Comparison of ENCODE assay signal across 4 cellular contexts in the genomic region with DNA sequence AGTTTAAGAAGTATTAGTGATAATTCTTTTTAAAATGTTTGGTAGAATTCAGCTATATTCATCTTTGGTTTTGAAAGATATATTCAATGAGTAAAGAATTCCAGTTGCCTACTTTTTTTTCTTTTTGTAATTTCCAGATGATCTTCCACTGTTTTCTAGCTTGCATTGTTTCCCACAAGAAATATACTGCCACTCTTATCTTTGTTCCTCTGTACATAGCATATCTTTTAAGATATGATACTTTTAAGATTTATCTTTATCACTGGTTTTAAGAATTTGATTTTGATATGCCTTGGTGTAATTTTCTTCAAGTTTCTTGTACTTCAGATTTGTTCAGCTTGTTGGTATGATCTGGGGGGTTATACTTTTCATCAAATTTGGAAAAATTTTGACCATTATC.
TF ChIP-seq lines count a peak whose summit lies in the region.

No MANE protein-coding gene starts in this region.

TF ChIP-seq in SK-N-SH treated with all-trans-retinoic acid at 6 μM for 48 hours, 23 proteins besides CTCF, POLR2A, EP300 and RAD21:
- TF ChIP-seq CREB5 (CRISPR knock-in tag; IDR thresholded peaks at IDR 0.05; ENCODE audit: low read depth), result no peak
- TF ChIP-seq ZNF8 (CRISPR knock-in tag; IDR thresholded peaks at IDR 0.05), result no peak
- no peak for TF ChIP-seq SNAI2 (CRISPR knock-in tag; IDR thresholded peaks at IDR 0.05)
- TF ChIP-seq ZNF70 (CRISPR knock-in tag; IDR thresholded peaks at IDR 0.05), result 0 out of 2 replicates have a peak, but pooled peaks have one; percentile 59
TF ChIP-seq in SK-N-SH treated with all-trans-retinoic acid at 6 μM for 48 hours: peak in this region for 1.

TF ChIP-seq in SK-N-SH, 30 proteins besides CTCF, POLR2A, EP300 and RAD21 (continued from another document):
- TF ChIP-seq ZBTB33 (IDR thresholded peaks at IDR 0.05; ENCODE audit: borderline replicate concordance, low read depth) (no peak), SIN3A (IDR thresholded peaks at IDR 0.05; ENCODE audit: borderline replicate concordance, low read depth, low read length) (no peak), TCF12 (IDR thresholded peaks at IDR 0.05) (no peak), POLR2AphosphoS5 (IDR thresholded peaks at IDR 0.05; ENCODE audit: low read depth, low read length) (no peak), ELF1 (IDR thresholded peaks at IDR 0.05) (no peak), TEAD4 (IDR thresholded peaks at IDR 0.05; ENCODE audit: borderline replicate concordance, insufficient read depth) (no peak), NRF1 (IDR thresholded peaks at IDR 0.05; ENCODE audit: low read depth, low read length) (no peak)
- TF ChIP-seq, protein P1, sequence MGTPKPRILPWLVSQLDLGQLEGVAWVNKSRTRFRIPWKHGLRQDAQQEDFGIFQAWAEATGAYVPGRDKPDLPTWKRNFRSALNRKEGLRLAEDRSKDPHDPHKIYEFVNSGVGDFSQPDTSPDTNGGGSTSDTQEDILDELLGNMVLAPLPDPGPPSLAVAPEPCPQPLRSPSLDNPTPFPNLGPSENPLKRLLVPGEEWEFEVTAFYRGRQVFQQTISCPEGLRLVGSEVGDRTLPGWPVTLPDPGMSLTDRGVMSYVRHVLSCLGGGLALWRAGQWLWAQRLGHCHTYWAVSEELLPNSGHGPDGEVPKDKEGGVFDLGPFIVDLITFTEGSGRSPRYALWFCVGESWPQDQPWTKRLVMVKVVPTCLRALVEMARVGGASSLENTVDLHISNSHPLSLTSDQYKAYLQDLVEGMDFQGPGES (IDR thresholded peaks at IDR 0.05; ENCODE audit: low read depth, low read length), result no peak

TF ChIP-seq in HEK293, 187 proteins besides CTCF, POLR2A, EP300 and RAD21 (continued from another document):
- TF ChIP-seq TCF7L2 (IDR thresholded peaks at IDR 0.05; ENCODE audit: borderline replicate concordance, low read depth, low read length), result no peak
- no peak for TF ChIP-seq ZBTB49 (tag by site-specific recombination; IDR thresholded peaks at IDR 0.05; ENCODE audit: low read depth)
- TF ChIP-seq SETDB1 (IDR thresholded peaks at IDR 0.05; ENCODE audit: insufficient read length, low read length), result peak; percentile 61
- TF ChIP-seq, protein P2, sequence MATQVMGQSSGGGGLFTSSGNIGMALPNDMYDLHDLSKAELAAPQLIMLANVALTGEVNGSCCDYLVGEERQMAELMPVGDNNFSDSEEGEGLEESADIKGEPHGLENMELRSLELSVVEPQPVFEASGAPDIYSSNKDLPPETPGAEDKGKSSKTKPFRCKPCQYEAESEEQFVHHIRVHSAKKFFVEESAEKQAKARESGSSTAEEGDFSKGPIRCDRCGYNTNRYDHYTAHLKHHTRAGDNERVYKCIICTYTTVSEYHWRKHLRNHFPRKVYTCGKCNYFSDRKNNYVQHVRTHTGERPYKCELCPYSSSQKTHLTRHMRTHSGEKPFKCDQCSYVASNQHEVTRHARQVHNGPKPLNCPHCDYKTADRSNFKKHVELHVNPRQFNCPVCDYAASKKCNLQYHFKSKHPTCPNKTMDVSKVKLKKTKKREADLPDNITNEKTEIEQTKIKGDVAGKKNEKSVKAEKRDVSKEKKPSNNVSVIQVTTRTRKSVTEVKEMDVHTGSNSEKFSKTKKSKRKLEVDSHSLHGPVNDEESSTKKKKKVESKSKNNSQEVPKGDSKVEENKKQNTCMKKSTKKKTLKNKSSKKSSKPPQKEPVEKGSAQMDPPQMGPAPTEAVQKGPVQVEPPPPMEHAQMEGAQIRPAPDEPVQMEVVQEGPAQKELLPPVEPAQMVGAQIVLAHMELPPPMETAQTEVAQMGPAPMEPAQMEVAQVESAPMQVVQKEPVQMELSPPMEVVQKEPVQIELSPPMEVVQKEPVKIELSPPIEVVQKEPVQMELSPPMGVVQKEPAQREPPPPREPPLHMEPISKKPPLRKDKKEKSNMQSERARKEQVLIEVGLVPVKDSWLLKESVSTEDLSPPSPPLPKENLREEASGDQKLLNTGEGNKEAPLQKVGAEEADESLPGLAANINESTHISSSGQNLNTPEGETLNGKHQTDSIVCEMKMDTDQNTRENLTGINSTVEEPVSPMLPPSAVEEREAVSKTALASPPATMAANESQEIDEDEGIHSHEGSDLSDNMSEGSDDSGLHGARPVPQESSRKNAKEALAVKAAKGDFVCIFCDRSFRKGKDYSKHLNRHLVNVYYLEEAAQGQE (tag by site-specific recombination; IDR thresholded peaks at IDR 0.05), result no peak
- TF ChIP-seq WT1 (tag by site-specific recombination; IDR thresholded peaks at IDR 0.05), result no peak
- TF ChIP-seq ZFP69B (tag by site-specific recombination; IDR thresholded peaks at IDR 0.05), result no peak
- no peak for TF ChIP-seq ZNF621 (tag by site-specific recombination; IDR thresholded peaks at IDR 0.05)
- TF ChIP-seq KLF7 (tag by site-specific recombination; IDR thresholded peaks at IDR 0.05; ENCODE audit: borderline replicate concordance), result no peak
TF ChIP-seq in HEK293: peak in this region for 1.

TF ChIP-seq in K562, 482 proteins besides CTCF, POLR2A, EP300 and RAD21 (continued from another document):
- TF ChIP-seq, protein P3, sequence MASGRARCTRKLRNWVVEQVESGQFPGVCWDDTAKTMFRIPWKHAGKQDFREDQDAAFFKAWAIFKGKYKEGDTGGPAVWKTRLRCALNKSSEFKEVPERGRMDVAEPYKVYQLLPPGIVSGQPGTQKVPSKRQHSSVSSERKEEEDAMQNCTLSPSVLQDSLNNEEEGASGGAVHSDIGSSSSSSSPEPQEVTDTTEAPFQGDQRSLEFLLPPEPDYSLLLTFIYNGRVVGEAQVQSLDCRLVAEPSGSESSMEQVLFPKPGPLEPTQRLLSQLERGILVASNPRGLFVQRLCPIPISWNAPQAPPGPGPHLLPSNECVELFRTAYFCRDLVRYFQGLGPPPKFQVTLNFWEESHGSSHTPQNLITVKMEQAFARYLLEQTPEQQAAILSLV (tag; IDR thresholded peaks at IDR 0.05), result no peak
- TF ChIP-seq RBBP5 (IDR thresholded peaks at IDR 0.05; ENCODE audit: borderline replicate concordance, insufficient read depth, low read length, poor library complexity, severe bottlenecking) (no peak), PBX2 (CRISPR knock-in tag; IDR thresholded peaks at IDR 0.05; ENCODE audit: low read depth) (no peak), PBX2 (tag; conservative IDR thresholded peaks at IDR 0.05; ENCODE audit: low read depth) (no peak)
- TF ChIP-seq, protein P4, sequence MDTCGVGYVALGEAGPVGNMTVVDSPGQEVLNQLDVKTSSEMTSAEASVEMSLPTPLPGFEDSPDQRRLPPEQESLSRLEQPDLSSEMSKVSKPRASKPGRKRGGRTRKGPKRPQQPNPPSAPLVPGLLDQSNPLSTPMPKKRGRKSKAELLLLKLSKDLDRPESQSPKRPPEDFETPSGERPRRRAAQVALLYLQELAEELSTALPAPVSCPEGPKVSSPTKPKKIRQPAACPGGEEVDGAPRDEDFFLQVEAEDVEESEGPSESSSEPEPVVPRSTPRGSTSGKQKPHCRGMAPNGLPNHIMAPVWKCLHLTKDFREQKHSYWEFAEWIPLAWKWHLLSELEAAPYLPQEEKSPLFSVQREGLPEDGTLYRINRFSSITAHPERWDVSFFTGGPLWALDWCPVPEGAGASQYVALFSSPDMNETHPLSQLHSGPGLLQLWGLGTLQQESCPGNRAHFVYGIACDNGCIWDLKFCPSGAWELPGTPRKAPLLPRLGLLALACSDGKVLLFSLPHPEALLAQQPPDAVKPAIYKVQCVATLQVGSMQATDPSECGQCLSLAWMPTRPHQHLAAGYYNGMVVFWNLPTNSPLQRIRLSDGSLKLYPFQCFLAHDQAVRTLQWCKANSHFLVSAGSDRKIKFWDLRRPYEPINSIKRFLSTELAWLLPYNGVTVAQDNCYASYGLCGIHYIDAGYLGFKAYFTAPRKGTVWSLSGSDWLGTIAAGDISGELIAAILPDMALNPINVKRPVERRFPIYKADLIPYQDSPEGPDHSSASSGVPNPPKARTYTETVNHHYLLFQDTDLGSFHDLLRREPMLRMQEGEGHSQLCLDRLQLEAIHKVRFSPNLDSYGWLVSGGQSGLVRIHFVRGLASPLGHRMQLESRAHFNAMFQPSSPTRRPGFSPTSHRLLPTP (IDR thresholded peaks at IDR 0.05; ENCODE audit: borderline replicate concordance, extremely low read depth, insufficient read length), result no peak
